In genomic region chr17:82776454-82776853, GRCh38 we compare ENCODE assay signal across 18 cellular contexts.
"Had no signal": no experiment of that assay in that cellular context is flagged by ENCODE, and none has a peak within 500 bp of the region (broad histone marks: within the 10 kb centered on the region; RNA-seq: fewer than 3 reads in every experiment).

No MANE protein-coding gene starts in this region.

- FAIRE-seq: astrocyte, bronchial epithelial cell, pancreas had no signal

- DNase-seq: activated CD4-positive, alpha-beta T cell treated with anti-CD3 and anti-CD28 coated beads for 48 hours; activated gamma-delta T cell; activated naive CD8-positive, alpha-beta T cell treated with anti-CD3 and anti-CD28 coated beads for 36 hours; endodermal cell; erythroblast; gastrocnemius medialis; heart left ventricle; left cardiac atrium; lower lobe of right lung; pancreas; sigmoid colon; stimulated activated CD4-positive, alpha-beta T cell treated with anti-CD3 and anti-CD28 coated beads, Interleukin-1b, Interleukin-23, amount 100 ng/mL, for 48 hours; transverse colon had no signal

- H3K27me3 Mint-ChIP-seq: activated naive CD8-positive, alpha-beta T cell treated with anti-CD3 and anti-CD28 coated beads for 36 hours had no signal

- H3K4me3 Mint-ChIP-seq: activated naive CD8-positive, alpha-beta T cell treated with anti-CD3 and anti-CD28 coated beads for 36 hours; activated T-cell treated with anti-CD3 and anti-CD28 coated beads, Interleukin-2, amount 50 U/mL, for 72 hours; endodermal cell; mesothelial cell of epicardium had no signal

- H3K4me1 Mint-ChIP-seq: endodermal cell, mesothelial cell of epicardium had no signal

- H3K27ac ChIP-seq: gastrocnemius medialis, heart left ventricle, lower lobe of right lung, pancreas, sigmoid colon, transverse colon, vagina had no signal

- H3K4me3 ChIP-seq: gastrocnemius medialis, heart left ventricle, lower lobe of right lung, pancreas, sigmoid colon, transverse colon, vagina had no signal

- H3K9me3 Mint-ChIP-seq: activated naive CD8-positive, alpha-beta T cell treated with anti-CD3 and anti-CD28 coated beads for 36 hours; activated T-cell treated with anti-CD3 and anti-CD28 coated beads, Interleukin-2, amount 50 U/mL, for 72 hours had no signal

- H3K27ac Mint-ChIP-seq: activated T-cell treated with anti-CD3 and anti-CD28 coated beads, Interleukin-2, amount 50 U/mL, for 72 hours; endodermal cell; mesothelial cell of epicardium had no signal

- ATAC-seq: gastrocnemius medialis, heart left ventricle, left cardiac atrium, lower lobe of right lung, pancreas had no signal
